Comparison of ENCODE assay signal across 1 cellular context in genomic region chr19:47390533-47391488, GRCh38.
TF ChIP-seq lines count a peak whose summit lies in the region.

No MANE protein-coding gene starts in this region.

TF ChIP-seq in WTC11, 78 proteins besides CTCF, POLR2A, EP300 and RAD21 (continued from another document):
- TF ChIP-seq, protein P1, sequence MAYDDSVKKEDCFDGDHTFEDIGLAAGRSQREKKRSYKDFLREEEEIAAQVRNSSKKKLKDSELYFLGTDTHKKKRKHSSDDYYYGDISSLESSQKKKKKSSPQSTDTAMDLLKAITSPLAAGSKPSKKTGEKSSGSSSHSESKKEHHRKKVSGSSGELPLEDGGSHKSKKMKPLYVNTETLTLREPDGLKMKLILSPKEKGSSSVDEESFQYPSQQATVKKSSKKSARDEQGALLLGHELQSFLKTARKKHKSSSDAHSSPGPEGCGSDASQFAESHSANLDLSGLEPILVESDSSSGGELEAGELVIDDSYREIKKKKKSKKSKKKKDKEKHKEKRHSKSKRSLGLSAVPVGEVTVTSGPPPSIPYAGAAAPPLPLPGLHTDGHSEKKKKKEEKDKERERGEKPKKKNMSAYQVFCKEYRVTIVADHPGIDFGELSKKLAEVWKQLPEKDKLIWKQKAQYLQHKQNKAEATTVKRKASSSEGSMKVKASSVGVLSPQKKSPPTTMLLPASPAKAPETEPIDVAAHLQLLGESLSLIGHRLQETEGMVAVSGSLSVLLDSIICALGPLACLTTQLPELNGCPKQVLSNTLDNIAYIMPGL (CRISPR knock-in tag; IDR thresholded peaks at IDR 0.05), result no peak
